Comparison of ENCODE assay signal across 21 cellular contexts in the genomic region with DNA sequence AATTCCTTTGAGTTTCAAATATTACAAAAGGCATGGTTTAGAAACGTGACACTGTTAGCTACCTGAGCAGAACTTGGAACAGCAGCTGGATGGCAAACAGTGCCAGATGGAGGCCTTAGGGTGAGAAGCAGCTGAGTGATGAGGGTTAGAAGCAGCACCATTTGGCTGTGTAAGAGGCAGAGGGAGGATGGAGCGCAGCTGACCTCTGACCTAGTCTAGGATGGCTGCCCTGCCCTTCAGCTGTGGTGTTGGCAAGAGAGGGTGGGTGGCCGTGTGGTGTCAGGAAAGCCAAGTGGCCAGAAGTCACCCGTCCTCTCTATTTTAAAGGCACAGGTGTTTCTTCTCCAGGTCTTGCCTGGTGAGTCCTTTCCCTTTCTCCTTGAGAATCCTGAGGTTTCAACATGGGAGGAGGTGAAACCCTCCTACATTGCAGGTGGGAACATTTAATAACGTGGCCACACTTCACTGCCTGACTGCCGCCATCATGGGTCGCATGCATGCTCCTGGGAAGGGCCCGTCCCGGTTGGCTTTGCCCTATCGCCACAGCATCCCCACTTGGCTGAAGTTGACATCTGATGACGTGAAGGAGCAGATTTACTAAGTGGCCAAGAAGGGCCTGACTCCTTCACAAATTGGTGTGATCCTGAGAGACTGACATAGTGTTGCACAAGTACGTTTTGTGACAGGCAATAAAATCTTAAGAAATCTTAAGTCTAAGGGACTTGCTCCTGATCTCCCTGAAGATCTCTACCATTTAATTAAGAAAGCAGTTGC. TPM values are rescaled to one million over a fixed set of nuclear protein-coding genes. Genes with fewer than 3 reads are reported as not detected.
DNase-seq lines count a peak whose midpoint lies in the region; ATAC-seq, FAIRE-seq and TF ChIP-seq lines count a peak whose summit lies in the region.
"Had no signal": no experiment of that assay in that cellular context is flagged by ENCODE, and none has a peak within 500 bp of the region (broad histone marks: within the 10 kb centered on the region; RNA-seq: fewer than 3 reads in every experiment).

No MANE protein-coding gene starts in this region.

- SMC1A ChIA-PET in GM12878 (lab: Charles Lee; ENCODE audit: uncharacterized antibody, unreplicated experiment): interaction anchor here (1.0 to 11.9 kb wide), 3 partner anchors 13 to 89 kb away, joined by 5 to 272 read pairs (median 5); no protein-coding TSS in a partner anchor

- H3K4me2 ChIP-seq in GM12878 (ENCODE audit: control insufficient read depth, insufficient read depth): no peak overlapping the region
- H3K4me2 ChIP-seq in mesenchymal stem cell (ENCODE audit: low read length, poor library complexity, severe bottlenecking): no peak overlapping the region

- no peak overlapping the region for H2AFZ ChIP-seq in GM12878 (ENCODE audit: control insufficient read depth, low read depth, low read length)
- H2AFZ ChIP-seq in mesenchymal stem cell (ENCODE audit: low read depth, low read length): no peak overlapping the region

- POLR2A ChIA-PET in GM12878 (lab: Charles Lee): interaction anchor here (0.6 to 1.0 kb wide), 3 partner anchors 10 to 72 kb away, joined by 3 to 4 read pairs (median 4); no protein-coding TSS in a partner anchor
- POLR2A ChIA-PET in naive thymus-derived CD4-positive, alpha-beta T cell (lab: Charles Lee): no interaction called here

- H3K9me3 ChIP-seq in GM12878 (replicated peaks; ENCODE audit: control insufficient read depth, insufficient read depth, low read length) (peaks cover 6% of the 10 kb centered on the region; the same call in 2 of the 3 replicates), mesenchymal stem cell (ENCODE audit: control insufficient read depth, low read length) (peaks cover 3% of the 10 kb centered on the region), vagina (no peaks in the 10 kb centered on the region)
- H3K9me3 ChIP-seq in naive thymus-derived CD4-positive, alpha-beta T cell (ENCODE audit: control insufficient read depth in 2 of 3, low read length in 3 of 3): no peaks in the 10 kb centered on the region
- H3K9me3 ChIP-seq: thyroid gland had no signal

- H3K18ac ChIP-seq in mesenchymal stem cell (ENCODE audit: low read depth in 1 of 2, low read length in 2 of 2): peak overlapping the region; percentile 23 to 44

- no peak overlapping the region for H3K27ac Mint-ChIP-seq in naive thymus-derived CD4-positive, alpha-beta T cell
- H3K27ac Mint-ChIP-seq: activated CD8-positive, alpha-beta T cell treated with anti-CD3 and anti-CD28 coated beads, Interleukin-2, amount 10 ng/mL, durations not matched to agents 7 days and 5 days; activated T-helper 1 cell treated with anti-CD3 and anti-CD28 coated beads, Interleukin-12 subunit alpha, Interleukin-12 subunit beta, Interleukin-2, Interleukin-4 antibody, amounts not matched to agents 30 ng/mL and 10 ng/mL and 1 ng/mL, durations not matched to agents 14 hours and 24 hours and 36 hours; endodermal cell had no signal

- H3K79me2 ChIP-seq in GM12878 (ENCODE audit: control insufficient read depth, insufficient read depth, low read length): peaks cover 18% of the 10 kb centered on the region

- H3K9ac ChIP-seq in GM12878 (ENCODE audit: control insufficient read depth, insufficient read depth, low read length) (no peak overlapping the region; the same call in 1 of the 2 replicates), mesenchymal stem cell (ENCODE audit: low read length) (peak overlapping the region; percentile 79)

- H2BK12ac ChIP-seq in mesenchymal stem cell (ENCODE audit: low read length in 2 of 2): peak overlapping the region; percentile 7 to 83

- H3K36me3 Mint-ChIP-seq in naive thymus-derived CD4-positive, alpha-beta T cell: peaks cover 0 to 7% (median 3%) of the 10 kb centered on the region in 5 donors

- H2BK120ac ChIP-seq in mesenchymal stem cell (ENCODE audit: low read depth, low read length): no peak overlapping the region

- peak overlapping the region; percentile 45 for H4K91ac ChIP-seq in mesenchymal stem cell (ENCODE audit: low read length)

- H3K9me3 Mint-ChIP-seq in naive thymus-derived CD4-positive, alpha-beta T cell: peaks cover 2 to 8% (median 7%) of the 10 kb centered on the region in 11 donors

- H3K36me3 ChIP-seq in GM12878 (ENCODE audit: control insufficient read depth in 2 of 2, insufficient read depth in 2 of 2, low read length in 1 of 2): no peaks in the 10 kb centered on the region
- H3K36me3 ChIP-seq in mesenchymal stem cell (ENCODE audit: control insufficient read depth in 1 of 2, insufficient read depth in 2 of 2, low read depth in 1 of 2, low read length in 2 of 2): no peaks in the 10 kb centered on the region
- H3K36me3 ChIP-seq in vagina: no peaks in the 10 kb centered on the region
- H3K36me3 ChIP-seq in naive thymus-derived CD4-positive, alpha-beta T cell (ENCODE audit: control insufficient read depth in 2 of 3, insufficient read depth in 3 of 3, low read length in 3 of 3): no peaks in the 10 kb centered on the region
- H3K36me3 ChIP-seq: MG63, thyroid gland, WERI-Rb-1 had no signal

- no peaks in the 10 kb centered on the region for H3K4me1 Mint-ChIP-seq in naive thymus-derived CD4-positive, alpha-beta T cell

- H3K79me1 ChIP-seq in mesenchymal stem cell (replicated peaks; ENCODE audit: low read length, poor library complexity, severe bottlenecking): no peaks in the 10 kb centered on the region

- CTCF ChIA-PET in GM12878 (lab: Yijun Ruan, JAX): interaction anchor here (0.5 to 17.4 kb wide), 5 partner anchors 14 to 160 kb away, joined by 3 to 251 read pairs (median 4); no protein-coding TSS in a partner anchor
- CTCF ChIA-PET in naive thymus-derived CD4-positive, alpha-beta T cell (lab: Charles Lee): no interaction called here

- in situ Hi-C loops in GM12878 (cut with MboI): no loop called here

- TF ChIP-seq POLR2A in GM12878 (IDR thresholded peaks at IDR 0.05; ENCODE audit: low read depth, low read length): no peak
- no peak for TF ChIP-seq POLR2A in vagina (IDR thresholded peaks at IDR 0.05)

- H3K27me3 ChIP-seq in GM12878 (replicated peaks in 1 of 2; ENCODE audit: control insufficient read depth in 2 of 2, insufficient read depth in 2 of 2, low read length in 1 of 2) (no peaks in the 10 kb centered on the region), mesenchymal stem cell (ENCODE audit: control insufficient read depth in 1 of 2, insufficient read depth in 1 of 2, low read length in 2 of 2) (no peaks in the 10 kb centered on the region), vagina (no peaks in the 10 kb centered on the region)
- no peaks in the 10 kb centered on the region for H3K27me3 ChIP-seq in naive thymus-derived CD4-positive, alpha-beta T cell (ENCODE audit: control insufficient read depth in 2 of 2, insufficient read depth in 2 of 2, low read length in 2 of 2)
- H3K27me3 ChIP-seq: MG63, thyroid gland had no signal

- peak; percentile 40 for ATAC-seq in GM12878
- no peak for ATAC-seq in naive thymus-derived CD4-positive, alpha-beta T cell
- no peak for ATAC-seq in GM21619 (IDR thresholded peaks at IDR 0.05; ENCODE audit: unreplicated experiment)
- ATAC-seq: activated CD8-positive, alpha-beta T cell treated with anti-CD3 and anti-CD28 coated beads, Interleukin-2, amount 10 ng/mL, durations not matched to agents 7 days and 5 days had no signal

- no peak for FAIRE-seq in GM12878 (lab: Jason Lieb, UNC)
- FAIRE-seq: A204.1 had no signal

- no peak overlapping the region for H3K23ac ChIP-seq in mesenchymal stem cell (ENCODE audit: low read length in 2 of 2)

- H3K4me1 ChIP-seq in GM12878 (ENCODE audit: control insufficient read depth, insufficient read depth, low read length) (peaks cover 3% of the 10 kb centered on the region), mesenchymal stem cell (ENCODE audit: control insufficient read depth, insufficient read depth, low read depth, low read length) (peaks cover 21% of the 10 kb centered on the region), vagina (peaks cover 36% of the 10 kb centered on the region)
- H3K4me1 ChIP-seq in naive thymus-derived CD4-positive, alpha-beta T cell (ENCODE audit: control insufficient read depth in 2 of 2, insufficient read depth in 2 of 2, low read length in 2 of 2): no peaks in the 10 kb centered on the region

- H3K4me3 Mint-ChIP-seq in naive thymus-derived CD4-positive, alpha-beta T cell: no peak overlapping the region
- H3K4me3 Mint-ChIP-seq: activated CD8-positive, alpha-beta T cell treated with anti-CD3 and anti-CD28 coated beads, Interleukin-2, amount 10 ng/mL, durations not matched to agents 7 days and 5 days; activated T-helper 1 cell treated with anti-CD3 and anti-CD28 coated beads, Interleukin-12 subunit alpha, Interleukin-12 subunit beta, Interleukin-2, Interleukin-4 antibody, amounts not matched to agents 30 ng/mL and 10 ng/mL and 1 ng/mL, durations not matched to agents 14 hours and 24 hours and 36 hours; endodermal cell had no signal

- peak overlapping the region in 1 of 2 experiments; percentile 12 for H3K4ac ChIP-seq in mesenchymal stem cell (ENCODE audit: low read depth in 1 of 2, low read length in 2 of 2)

- TF ChIP-seq RAD21 in GM12878 (IDR thresholded peaks at IDR 0.05; ENCODE audit: insufficient read depth, low read depth, low read length): no peak

- 85% methylated on average over 12 of the region's 12 CpGs for WGBS in GM12878 (ENCODE audit: insufficient coverage, insufficient replicate concordance, low lambda C conversion rate, missing lambda C conversion rate)
- 96% methylated on average over 12 of the region's 12 CpGs for whole genome bisulfite sequencing in mesenchymal stem cell

- intact Hi-C loops in GM12878 (cut with micrococcal nuclease; ENCODE audit: unreplicated experiment) (no loop called here), vagina (cut with DNase I) (no loop called here)
- intact Hi-C loops in naive thymus-derived CD4-positive, alpha-beta T cell (cut with micrococcal nuclease): no loop called here

- RAD21 ChIA-PET in GM12878 (lab: Charles Lee; ENCODE audit: unreplicated experiment): interaction anchor here (0.8 to 8.6 kb wide), 3 partner anchors 9 to 87 kb away, joined by 3 to 170 read pairs (median 5); no protein-coding TSS in a partner anchor

- no peak overlapping the region for H2BK5ac ChIP-seq in mesenchymal stem cell (ENCODE audit: low read depth, low read length, poor library complexity, severe bottlenecking)

- H2AK5ac ChIP-seq in mesenchymal stem cell (ENCODE audit: low read length, severe bottlenecking): peak overlapping the region; percentile 11

- TF ChIP-seq EP300 in GM12878 (IDR thresholded peaks at IDR 0.05; ENCODE audit: borderline replicate concordance in 1 of 2, control insufficient read depth in 1 of 2, low read depth in 2 of 2, low read length in 2 of 2): no peak

- no peak overlapping the region for H3K4me3 ChIP-seq in GM12878
- peak overlapping the region in 1 of 2 experiments; percentile 13 for H3K4me3 ChIP-seq in mesenchymal stem cell (ENCODE audit: insufficient read depth in 1 of 2, low read depth in 1 of 2, low read length in 2 of 2)
- H3K4me3 ChIP-seq in vagina: no peak overlapping the region
- no peak overlapping the region for H3K4me3 ChIP-seq in naive thymus-derived CD4-positive, alpha-beta T cell (ENCODE audit: low read length)
- H3K4me3 ChIP-seq: MG63, thyroid gland had no signal

- no peak overlapping the region for H2BK15ac ChIP-seq in mesenchymal stem cell (ENCODE audit: low read depth, poor library complexity, severe bottlenecking)

- H4K20me1 ChIP-seq in GM12878 (ENCODE audit: control insufficient read depth, insufficient read depth): no peaks in the 10 kb centered on the region

- peaks cover 0 to 16% (median 5%) of the 10 kb centered on the region in 5 donors for H3K27me3 Mint-ChIP-seq in naive thymus-derived CD4-positive, alpha-beta T cell

- DNase-seq in SIG-M5 treated with dmso at 0.1 percent for 504 hours (lab: John Stamatoyannopoulos, UW; ENCODE audit: unreplicated experiment) (peak; percentile 31), SIG-M5 (lab: John Stamatoyannopoulos, UW) (no peak), GM12878 (ENCODE audit: low read depth, low spot score) (no peak), mesenchymal stem cell (no peak), vagina (ENCODE audit: extremely low spot score in 2 of 2) (no peak), NCI-H1417 (lab: John Stamatoyannopoulos, UW) (no peak)
- no peak for DNase-seq in naive thymus-derived CD4-positive, alpha-beta T cell
- DNase-seq: activated CD8-positive, alpha-beta T cell treated with anti-CD3 and anti-CD28 coated beads, Interleukin-2, amount 10 ng/mL, durations not matched to agents 7 days and 5 days; cerebellar nuclear complex; endodermal cell; GOT3; OCI-M1; stimulated activated CD4-positive, alpha-beta T cell treated with anti-CD3 and anti-CD28 coated beads, Interleukin-4, amount 100 ng/mL, for 1 hour; SW 1271; thyroid gland; WERI-Rb-1 had no signal

- no TSS peak for BruUV-seq in GM12878 (replicated peaks; lab: Mats Ljungman, UMichigan)

- peak overlapping the region in 1 of 2 experiments; percentile 79 for H3K14ac ChIP-seq in mesenchymal stem cell (ENCODE audit: low read length in 2 of 2)

- no peak overlapping the region for H4K8ac ChIP-seq in mesenchymal stem cell (ENCODE audit: low read length)

- H3K27ac ChIP-seq in GM12878 (ENCODE audit: control insufficient read depth, insufficient read depth) (no peak overlapping the region), mesenchymal stem cell (ENCODE audit: low read length, poor library complexity, severe bottlenecking) (peak overlapping the region; percentile 9), vagina (peak overlapping the region; percentile 71)
- no peak overlapping the region for H3K27ac ChIP-seq in naive thymus-derived CD4-positive, alpha-beta T cell (ENCODE audit: low read depth, low read length)
- H3K27ac ChIP-seq: thyroid gland, WERI-Rb-1 had no signal

- TF ChIP-seq CTCF in GM12878 (IDR thresholded peaks at IDR 0.05 in 2 of 3, conservative IDR thresholded peaks at IDR 0.05 in 1 of 3; ENCODE audit: control insufficient read depth in 2 of 3, extremely low read depth in 1 of 3, insufficient read depth in 1 of 3, low read depth in 3 of 3, low read length in 3 of 3) (no peak), vagina (IDR thresholded peaks at IDR 0.05) (no peak)

RNA-seq across cellular contexts. Expression of a gene that starts 17.6 kb away (rescaled TPM):
- 1.1 and 1.2 TPM in 2 replicates for total RNA-seq in GM12878 (2013; cell fraction: nucleolus; rRNA removed)
- total RNA-seq in GM12878 (2014; rRNA removed) (8.2 TPM in 2 replicates), GM12878 (2014; rRNA removed; fragmentation: Illumina TruSeq; extraction: Trizol) (4.5 and 5.2 TPM in 2 replicates), GM12878 (2021) (6.9 and 7.3 TPM in 2 replicates), vagina (4.7 TPM)
- polyA plus RNA-seq in GM12878 (2011; ENCODE audit: low read depth): 4.0 TPM
- polyA plus RNA-seq in GM12878 (2011; rRNA removed) (0.90 and 1.1 TPM in 2 replicates), GM12878 (2014; fragmentation: Illumina TruSeq; extraction: Trizol) (3.9 and 4.8 TPM in 2 replicates), GM12878 (2014; fragmentation: Nextera tagmentation; extraction: Ambion mirVana) (1 to 10 TPM in 1 of 2 experiments, under 1 TPM in 1; 0.64 to 2.6 TPM), GM12878 (2014; rRNA removed) (8.3 and 9.9 TPM in 2 replicates), GM12878 (2016; fragmentation: Nextera tagmentation; extraction: Ambion mirVana) (1 to 10 TPM; 8.0 to 9.1 TPM)
- polyA plus RNA-seq in GM12878 (2011; cell fraction: cytosol; rRNA removed): 0.72 and 0.78 TPM in 2 replicates
- 0.48 and 0.52 TPM in 2 replicates for polyA plus RNA-seq in GM12878 (2011; cell fraction: nucleus; rRNA removed)
- 5.8 and 8.6 TPM in 2 replicates for polyA plus RNA-seq in GM12878 (2012)
- polyA minus RNA-seq in GM12878 (2011; rRNA and poly(A)+ RNA removed): 0.29 and 0.77 TPM in 2 replicates
- not detected in 2 replicates for polyA minus RNA-seq in GM12878 (2011; cell fraction: cytosol; rRNA and poly(A)+ RNA removed)
- polyA minus RNA-seq in GM12878 (2011; cell fraction: nucleus; rRNA and poly(A)+ RNA removed): 0.77 and 1.2 TPM in 2 replicates
- 0.06 TPM for polyA plus RNA-seq in mesenchymal stem cell (2013, experiment 1 of 2)
- not detected for polyA plus RNA-seq in mesenchymal stem cell (2013, experiment 2 of 2)
- total RNA-seq in naive thymus-derived CD4-positive, alpha-beta T cell: under 1 TPM in 1 of 5 experiments, not detected in 4; 0.59 TPM
- not detected for polyA plus RNA-seq in naive thymus-derived CD4-positive, alpha-beta T cell
- total RNA-seq: activated T-helper 1 cell treated with anti-CD3 and anti-CD28 coated beads, Interleukin-12 subunit alpha, Interleukin-12 subunit beta, Interleukin-2, Interleukin-4 antibody, amounts not matched to agents 30 ng/mL and 10 ng/mL and 1 ng/mL, durations not matched to agents 14 hours and 24 hours and 36 hours had no signal
- polyA plus RNA-seq: neural cell had no signal

Comparison
In these comparisons a context has a peak if more than half of its experiments do, and no peak if none do; other contexts are left out.
1. H3K27ac ChIP-seq: peak in mesenchymal stem cell (single experiment) and vagina (single experiment); none in GM12878 (single experiment) and naive thymus-derived CD4-positive, alpha-beta T cell (single experiment).